ENCODE assay signal across 10 cellular contexts in the genomic region with DNA sequence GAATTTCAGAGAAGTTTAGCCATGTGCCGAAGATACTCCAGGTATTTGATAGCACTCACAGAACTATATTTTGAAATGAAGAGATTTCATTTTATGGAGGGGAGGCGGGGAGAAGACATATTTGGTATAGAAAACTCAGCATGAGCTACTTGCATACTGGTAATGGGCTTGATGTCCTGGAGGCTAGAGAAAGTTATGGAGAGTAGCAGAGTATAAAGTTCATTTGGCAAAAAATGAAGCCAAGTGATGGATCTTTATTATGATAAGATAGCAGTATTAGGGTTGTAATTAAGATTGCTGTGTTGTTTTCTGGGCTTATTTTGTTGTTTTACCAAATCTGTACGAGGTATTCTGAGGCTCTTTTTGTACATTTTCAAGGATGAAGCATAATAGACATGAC.
A peak's percentile ranks its signal among the peaks of the same experiment; 100 is the strongest.
DNase-seq lines count a peak whose midpoint lies in the region; ATAC-seq, FAIRE-seq and TF ChIP-seq lines count a peak whose summit lies in the region.
"Had no signal": no experiment of that assay in that cellular context is flagged by ENCODE, and none has a peak within 500 bp of the region (broad histone marks: within the 10 kb centered on the region; RNA-seq: fewer than 3 reads in every experiment).

No MANE protein-coding gene starts in this region.

- TF ChIP-seq CTCF in liver (IDR thresholded peaks at IDR 0.05; ENCODE audit: low read depth, low read length, missing input control) (no peak), HepG2 (CRISPR knock-in tag; IDR thresholded peaks at IDR 0.05) (no peak), mammary epithelial cell (conservative IDR thresholded peaks at IDR 0.05 in 1 of 2, IDR thresholded peaks at IDR 0.05 in 1 of 2; ENCODE audit: extremely low read depth in 1 of 2, insufficient read depth in 1 of 2, low read depth in 1 of 2, low read length in 2 of 2) (no peak), mesothelial cell of epicardium (IDR thresholded peaks at IDR 0.05; ENCODE audit: unreplicated experiment) (no peak), OCI-LY7 (conservative IDR thresholded peaks at IDR 0.05; ENCODE audit: low read length) (no peak)

- WGBS in liver, result 91% methylated on average over 3 of the region's 3 CpGs
- 95% methylated on average over 3 of the region's 3 CpGs for WGBS in HepG2 (ENCODE audit: low lambda C conversion rate)
- 91% methylated on average over 3 of the region's 3 CpGs for WGBS in mammary epithelial cell (ENCODE audit: low coverage, missing lambda C conversion rate)

- ATAC-seq in HepG2, result no peak
- ATAC-seq in GM21786 (IDR thresholded peaks at IDR 0.05; ENCODE audit: unreplicated experiment), result no peak
- no peak for ATAC-seq in GM18520 (IDR thresholded peaks at IDR 0.05; ENCODE audit: unreplicated experiment)
- ATAC-seq in HG03095 (IDR thresholded peaks at IDR 0.05; ENCODE audit: unreplicated experiment), result no peak

- H3K27ac Mint-ChIP-seq in mesothelial cell of epicardium, result peak overlapping the region; percentile 52

- H3K4me1 ChIP-seq in liver (ENCODE audit: control insufficient read depth in 4 of 4, insufficient read depth in 4 of 4, low read length in 3 of 4) (peaks cover 0 to 10% (median 5%) of the 10 kb centered on the region in 4 donors), HepG2 (ENCODE audit: insufficient read depth, low read length) (peaks cover 19% of the 10 kb centered on the region), mammary epithelial cell (ENCODE audit: insufficient read depth, low read length) (peaks cover 21% of the 10 kb centered on the region), OCI-LY7 (ENCODE audit: insufficient read depth, low read length, poor library complexity, severe bottlenecking) (no peaks in the 10 kb centered on the region)

- H3K9me3 Mint-ChIP-seq in mesothelial cell of epicardium, result no peaks in the 10 kb centered on the region
- H3K9me3 Mint-ChIP-seq: CD14-positive monocyte had no signal

- no peaks in the 10 kb centered on the region for H3K9me2 ChIP-seq in OCI-LY7 (ENCODE audit: insufficient read depth, low read length)

- in situ Hi-C loops in HepG2 (cut with HindIII; ENCODE audit: extremely low pct_ligation_motif_present, low pct_unique_long_range_greater_than_20kb), result loop anchor here (10.0 kb wide), 1 partner anchor 1002 kb away; no protein-coding TSS in a partner anchor
- in situ Hi-C loops in mammary epithelial cell (cut with MboI; ENCODE audit: low sequenced_read_pairs in 2 of 2), result no loop called here

- H3K27ac ChIP-seq in liver (ENCODE audit: low read depth in 1 of 2, low read length in 2 of 2) (no peak overlapping the region), HepG2 (ENCODE audit: extremely low read length, insufficient read depth, low read length) (no peak overlapping the region), mammary epithelial cell (ENCODE audit: insufficient read depth, low read depth, low read length) (no peak overlapping the region), OCI-LY7 (ENCODE audit: low read depth, low read length, poor library complexity, severe bottlenecking) (no peak overlapping the region)

- H3K4me3 ChIP-seq in liver (ENCODE audit: low read depth in 1 of 3, low read length in 3 of 3) (no peak overlapping the region), HepG2 (replicated peaks in 1 of 3; ENCODE audit: insufficient read depth in 1 of 3, low read depth in 2 of 3, low read length in 3 of 3) (no peak overlapping the region), mammary epithelial cell (replicated peaks in 1 of 3; ENCODE audit: insufficient read depth in 1 of 3, low read depth in 2 of 3, low read length in 3 of 3) (no peak overlapping the region), OCI-LY7 (ENCODE audit: low read depth, low read length, poor library complexity, severe bottlenecking) (no peak overlapping the region)

- no peak overlapping the region for H2AFZ ChIP-seq in HepG2 (ENCODE audit: low read length)
- no peak overlapping the region for H2AFZ ChIP-seq in mammary epithelial cell (ENCODE audit: low read depth, low read length)
- no peak overlapping the region for H2AFZ ChIP-seq in OCI-LY7 (ENCODE audit: low read length)

- TF ChIP-seq RAD21 in liver (IDR thresholded peaks at IDR 0.05) (no peak), HepG2 (CRISPR knock-in tag; IDR thresholded peaks at IDR 0.05) (no peak)

- peaks cover 6% of the 10 kb centered on the region for H3K36me3 Mint-ChIP-seq in mesothelial cell of epicardium

- DNase-seq in HepG2 (ENCODE audit: low spot score) (no peak), mammary epithelial cell (no peak), mesothelial cell of epicardium (ENCODE audit: low spot score in 2 of 2, unreplicated experiment in 2 of 2) (no peak), OCI-LY7 (ENCODE audit: low spot score) (no peak)

- H4K20me1 ChIP-seq in HepG2 (ENCODE audit: insufficient read depth, low read length) (no peaks in the 10 kb centered on the region), mammary epithelial cell (ENCODE audit: insufficient read depth, low read length) (no peaks in the 10 kb centered on the region), OCI-LY7 (ENCODE audit: insufficient read depth, low read length) (peaks cover 5% of the 10 kb centered on the region; the same call in 1 of the 2 replicates)

- TF ChIP-seq EP300 in HepG2 (IDR thresholded peaks at IDR 0.05; ENCODE audit: low read depth in 2 of 2, low read length in 2 of 2) (no peak), HepG2 (CRISPR knock-in tag; IDR thresholded peaks at IDR 0.05; ENCODE audit: borderline replicate concordance) (no peak)

- FAIRE-seq in HepG2 (lab: Jason Lieb, UNC), result no peak
- FAIRE-seq: H1 had no signal

- dilution Hi-C loops in mammary epithelial cell (cut with HindIII; ENCODE audit: low sequenced_read_pairs), result no loop called here

- H3K9me3 ChIP-seq in liver (ENCODE audit: control insufficient read depth in 4 of 4, low read length in 3 of 4), result no peaks in the 10 kb centered on the region
- no peaks in the 10 kb centered on the region for H3K9me3 ChIP-seq in HepG2 (ENCODE audit: low read length)
- H3K9me3 ChIP-seq in mammary epithelial cell (replicated peaks; ENCODE audit: insufficient read depth, low read length), result no peaks in the 10 kb centered on the region
- H3K9me3 ChIP-seq in OCI-LY7 (ENCODE audit: low read length), result no peaks in the 10 kb centered on the region

- no peaks in the 10 kb centered on the region for H3K79me2 ChIP-seq in HepG2 (ENCODE audit: insufficient read depth, low read length)
- H3K79me2 ChIP-seq in mammary epithelial cell (ENCODE audit: insufficient read depth, low read length), result no peaks in the 10 kb centered on the region
- H3K79me2 ChIP-seq in OCI-LY7 (ENCODE audit: insufficient read depth, low read depth, low read length), result no peaks in the 10 kb centered on the region

- H3K27me3 ChIP-seq in liver (ENCODE audit: control insufficient read depth in 4 of 4, insufficient read depth in 4 of 4, low read length in 3 of 4) (no peaks in the 10 kb centered on the region), HepG2 (ENCODE audit: control insufficient read depth in 1 of 2, insufficient read depth in 2 of 2, low read length in 2 of 2) (no peaks in the 10 kb centered on the region), mammary epithelial cell (ENCODE audit: insufficient read depth, low read length) (no peaks in the 10 kb centered on the region)

- H3K27me3 Mint-ChIP-seq in mesothelial cell of epicardium (ENCODE audit: low read depth), result no peaks in the 10 kb centered on the region

- H3K9ac ChIP-seq in liver (ENCODE audit: low read depth in 1 of 2, low read length in 2 of 2) (no peak overlapping the region), HepG2 (ENCODE audit: insufficient read depth, low read depth, low read length) (no peak overlapping the region), mammary epithelial cell (ENCODE audit: insufficient read depth, low read length) (no peak overlapping the region)

- no peak for TF ChIP-seq POLR2A in HepG2 (IDR thresholded peaks at IDR 0.05; ENCODE audit: insufficient read depth in 1 of 2, low read depth in 2 of 2, low read length in 2 of 2)

- H3K4me2 ChIP-seq in HepG2 (ENCODE audit: low read depth, low read length), result no peak overlapping the region
- H3K4me2 ChIP-seq in mammary epithelial cell (ENCODE audit: insufficient read depth, low read depth, low read length), result peak overlapping the region; percentile 18
- no peak overlapping the region for H3K4me2 ChIP-seq in OCI-LY7 (ENCODE audit: low read length)

- BruUV-seq in HepG2 (replicated peaks; lab: Mats Ljungman, UMichigan) (no TSS peak), mammary epithelial cell (replicated peaks; lab: Mats Ljungman, UMichigan) (no TSS peak), OCI-LY7 (replicated peaks; lab: Mats Ljungman, UMichigan) (no TSS peak)

- intact Hi-C loops in HepG2 (cut with micrococcal nuclease; ENCODE audit: unreplicated experiment), result loop anchor here (5.0 to 10.0 kb wide), 4 partner anchors 119 to 1202 kb away; no protein-coding TSS in a partner anchor
- intact Hi-C loops in mammary epithelial cell (cut with micrococcal nuclease), result loop anchor here (5.0 kb wide), 4 partner anchors 119 to 1209 kb away; no protein-coding TSS in a partner anchor
- intact Hi-C loops in OCI-LY7 (cut with micrococcal nuclease; ENCODE audit: unreplicated experiment), result no loop called here

- peaks cover 38% of the 10 kb centered on the region for H3K4me1 Mint-ChIP-seq in mesothelial cell of epicardium

- CTCF ChIA-PET in HepG2 (lab: Yijun Ruan, JAX; ENCODE audit: low intra/inter-chr PET ratio, low total read pairs) (interaction anchor here (2.1 kb wide), 1 partner anchor 1206 kb away, joined by 4 read pairs; no protein-coding TSS in a partner anchor), mammary epithelial cell (lab: Charles Lee; ENCODE audit: low non-redundant PET) (no interaction called here), OCI-LY7 (lab: Charles Lee; ENCODE audit: unreplicated experiment) (no interaction called here)

- no peak overlapping the region for H3K4me3 Mint-ChIP-seq in mesothelial cell of epicardium
- H3K4me3 Mint-ChIP-seq: CD14-positive monocyte had no signal

- POLR2A ChIA-PET in HepG2 (lab: Yijun Ruan, JAX) (no interaction called here), OCI-LY7 (lab: Charles Lee) (interaction anchor here (1.1 to 1.4 kb wide), 2 partner anchors 18 to 31 kb away, joined by 3 to 4 read pairs; no protein-coding TSS in a partner anchor)

- H3K36me3 ChIP-seq in liver (ENCODE audit: control insufficient read depth in 4 of 4, insufficient read depth in 3 of 4, low read depth in 1 of 4, low read length in 3 of 4) (no peaks in the 10 kb centered on the region), HepG2 (replicated peaks in 1 of 2; ENCODE audit: control insufficient read depth in 1 of 2, insufficient read depth in 2 of 2, low read length in 2 of 2) (no peaks in the 10 kb centered on the region; a peak in 1 of 5 replicates), mammary epithelial cell (ENCODE audit: insufficient read depth, low read length) (peaks cover 1% of the 10 kb centered on the region), OCI-LY7 (ENCODE audit: insufficient read depth, low read length) (no peaks in the 10 kb centered on the region)

TF ChIP-seq in liver, 16 proteins besides CTCF, POLR2A, EP300 and RAD21 (continues in another document):
- no peak for TF ChIP-seq JUND (IDR thresholded peaks at IDR 0.05)
